Comparison of ENCODE assay signal across 10 cellular contexts in genomic region chr5:168712280-168712924, GRCh38.
DNase-seq lines count a peak whose midpoint lies in the region; ATAC-seq lines count a peak whose summit lies in the region.
"Had no signal": no experiment of that assay in that cellular context is flagged by ENCODE, and none has a peak within 500 bp of the region (broad histone marks: within the 10 kb centered on the region; RNA-seq: fewer than 3 reads in every experiment).

No MANE protein-coding gene starts in this region.

- no peak overlapping the region for H3K4me3 ChIP-seq in Jurkat, Clone E6-1 (ENCODE audit: low read length)

- DNase-seq in Daoy (ENCODE audit: low read depth), result peak; percentile 97
- peak; percentile 6 for DNase-seq in Jurkat, Clone E6-1 (ENCODE audit: low read depth, low spot score)
- DNase-seq in ecto neural progenitor cell (ENCODE audit: low spot score), result peak; percentile 19
- peak; percentile 81 for DNase-seq in myocyte (ENCODE audit: low read depth)
- DNase-seq in NCI-H1105 treated with DMSO at 0.1 percent for 48 hours (lab: John Stamatoyannopoulos, UW), result no peak
- DNase-seq in Kasumi-1 (lab: John Stamatoyannopoulos, UW), result no peak
- no peak for DNase-seq in activated CD4-positive, alpha-beta memory T cell treated with anti-CD3 and anti-CD28 coated beads, Interleukin-2, amount 10 ng/mL, durations not matched to agents 7 days and 5 days
- DNase-seq: activated CD4-positive, alpha-beta T cell treated with anti-CD3 and anti-CD28 coated beads for 4 hours had no signal

- CTCF ChIA-PET in activated CD4-positive, alpha-beta memory T cell treated with anti-CD3 and anti-CD28 coated beads, Interleukin-2, amount 10 ng/mL, durations not matched to agents 7 days and 5 days (lab: Charles Lee), result interaction anchor here (0.6 kb wide), 1 partner anchor 9 kb away, joined by 3 read pairs; no protein-coding TSS in a partner anchor

- no peaks in the 10 kb centered on the region for H3K27me3 Mint-ChIP-seq in activated CD4-positive, alpha-beta memory T cell treated with anti-CD3 and anti-CD28 coated beads, Interleukin-2, amount 10 ng/mL, durations not matched to agents 7 days and 5 days
- H3K27me3 Mint-ChIP-seq: dendritic cell treated with granulocyte-macrophage colony-stimulating factor and Interleukin-4, amounts not matched to agents 40 ng/mL and 50 ng/mL, for 4 days had no signal

- no peak for ATAC-seq in HG03135 (IDR thresholded peaks at IDR 0.05; ENCODE audit: unreplicated experiment)

- POLR2A ChIA-PET in activated CD4-positive, alpha-beta memory T cell treated with anti-CD3 and anti-CD28 coated beads, Interleukin-2, amount 10 ng/mL, durations not matched to agents 7 days and 5 days (lab: Charles Lee), result no interaction called here

- H3K27ac Mint-ChIP-seq in activated CD4-positive, alpha-beta memory T cell treated with anti-CD3 and anti-CD28 coated beads, Interleukin-2, amount 10 ng/mL, durations not matched to agents 7 days and 5 days, result no peak overlapping the region
- H3K27ac Mint-ChIP-seq: dendritic cell treated with granulocyte-macrophage colony-stimulating factor and Interleukin-4, amounts not matched to agents 40 ng/mL and 50 ng/mL, for 4 days had no signal

- no peaks in the 10 kb centered on the region for H3K36me3 Mint-ChIP-seq in activated CD4-positive, alpha-beta memory T cell treated with anti-CD3 and anti-CD28 coated beads, Interleukin-2, amount 10 ng/mL, durations not matched to agents 7 days and 5 days (ENCODE audit: low read depth)

- H3K4me1 Mint-ChIP-seq in activated CD4-positive, alpha-beta memory T cell treated with anti-CD3 and anti-CD28 coated beads, Interleukin-2, amount 10 ng/mL, durations not matched to agents 7 days and 5 days, result no peaks in the 10 kb centered on the region

- no peak overlapping the region for H3K4me3 Mint-ChIP-seq in activated CD4-positive, alpha-beta memory T cell treated with anti-CD3 and anti-CD28 coated beads, Interleukin-2, amount 10 ng/mL, durations not matched to agents 7 days and 5 days
- H3K4me3 Mint-ChIP-seq: dendritic cell treated with granulocyte-macrophage colony-stimulating factor and Interleukin-4, amounts not matched to agents 40 ng/mL and 50 ng/mL, for 4 days had no signal

- no peaks in the 10 kb centered on the region for H3K9me3 Mint-ChIP-seq in activated CD4-positive, alpha-beta memory T cell treated with anti-CD3 and anti-CD28 coated beads, Interleukin-2, amount 10 ng/mL, durations not matched to agents 7 days and 5 days
- H3K9me3 Mint-ChIP-seq: dendritic cell treated with granulocyte-macrophage colony-stimulating factor and Interleukin-4, amounts not matched to agents 40 ng/mL and 50 ng/mL, for 4 days had no signal

Comparison
In these comparisons a context has a peak if more than half of its experiments do, and no peak if none do; other contexts are left out.
1. DNase-seq: peak in Daoy (single experiment), Jurkat, Clone E6-1 (single experiment), ecto neural progenitor cell (single experiment) and myocyte (single experiment); none in NCI-H1105 treated with DMSO at 0.1 percent for 48 hours (single experiment), Kasumi-1 (0 of 2) and activated CD4-positive, alpha-beta memory T cell treated with anti-CD3 and anti-CD28 coated beads, Interleukin-2, amount 10 ng/mL, durations not matched to agents 7 days and 5 days (single experiment).